In genomic region chr10:105259201-105259600, GRCh38 we compare ENCODE assay signal across 7 cellular contexts.
"Had no signal": no experiment of that assay in that cellular context is flagged by ENCODE, and none has a peak within 500 bp of the region (broad histone marks: within the 10 kb centered on the region; RNA-seq: fewer than 3 reads in every experiment).

No MANE protein-coding gene starts in this region.

- ATAC-seq: HCT116, HepG2 had no signal

- H3K27ac Mint-ChIP-seq: HFFc6 had no signal

- H3K4me3 Mint-ChIP-seq: HFFc6, IgD-negative memory B cell had no signal

- H3K27me3 Mint-ChIP-seq: IgD-negative memory B cell had no signal

- H3K4me1 Mint-ChIP-seq: IgD-negative memory B cell had no signal

- DNase-seq: GM23248, GOT3, H7, HFFc6 had no signal

- H3K36me3 Mint-ChIP-seq: IgD-negative memory B cell had no signal
